24 cellular contexts compared by ENCODE assay signal in the genomic region with DNA sequence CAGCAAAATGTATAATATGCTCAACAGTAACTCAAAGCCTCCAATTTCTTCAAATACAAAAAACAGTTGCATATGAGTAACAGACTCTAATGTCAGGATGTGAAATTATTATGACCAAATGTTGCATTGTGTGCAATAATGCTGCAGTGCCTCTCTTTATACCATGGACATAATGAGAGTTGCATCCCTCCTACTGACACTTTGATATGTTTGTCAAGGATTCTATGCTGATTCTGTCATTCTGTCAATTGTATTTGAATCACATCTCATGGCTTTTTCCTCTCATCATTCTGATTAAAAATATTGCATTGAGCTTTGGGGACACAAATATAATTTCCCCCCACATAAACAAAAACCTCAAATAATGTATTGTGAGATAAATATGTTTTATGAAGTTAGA.
"Had no signal": no experiment of that assay in that cellular context is flagged by ENCODE, and none has a peak within 500 bp of the region (broad histone marks: within the 10 kb centered on the region; RNA-seq: fewer than 3 reads in every experiment).

No MANE protein-coding gene starts in this region.

- H3K4me3 ChIP-seq: colonic mucosa, coronary artery, dorsolateral prefrontal cortex, esophagus muscularis mucosa, esophagus squamous epithelium, gastrocnemius medialis, gastroesophageal sphincter, heart left ventricle, heart right ventricle had no signal

- H3K4me1 ChIP-seq: colonic mucosa, esophagus muscularis mucosa, esophagus squamous epithelium, foreskin keratinocyte, gastrocnemius medialis, gastroesophageal sphincter, heart left ventricle, heart right ventricle had no signal

- H3K27ac ChIP-seq: colonic mucosa, coronary artery, dorsolateral prefrontal cortex, epithelial cell of prostate, esophagus muscularis mucosa, esophagus squamous epithelium, foreskin keratinocyte, gastrocnemius medialis, gastroesophageal sphincter, heart left ventricle, heart right ventricle had no signal

- H3K9me3 ChIP-seq: colonic mucosa, esophagus muscularis mucosa, esophagus squamous epithelium, gastrocnemius medialis, gastroesophageal sphincter, heart right ventricle had no signal

- H3K9me3 Mint-ChIP-seq: dendritic cell treated with granulocyte-macrophage colony-stimulating factor and Interleukin-4, amounts not matched to agents 40 ng/mL and 50 ng/mL, for 4 days; effector memory CD8-positive, alpha-beta T cell; endodermal cell had no signal

- ATAC-seq: effector memory CD8-positive, alpha-beta T cell; esophagus mucosa; foreskin keratinocyte; gastrocnemius medialis; gastroesophageal sphincter; heart left ventricle; heart right ventricle had no signal

- H3K27ac Mint-ChIP-seq: dendritic cell treated with granulocyte-macrophage colony-stimulating factor and Interleukin-4, amounts not matched to agents 40 ng/mL and 50 ng/mL, for 4 days; effector memory CD8-positive, alpha-beta T cell; endodermal cell had no signal

- DNase-seq: colonic mucosa; cortex of kidney; dermis blood vessel endothelial cell; dorsolateral prefrontal cortex; effector CD4-positive, alpha-beta T cell; effector CD8-positive, alpha-beta T cell; effector memory CD4-positive, alpha-beta T cell; effector memory CD8-positive, alpha-beta T cell; endodermal cell; erythroblast; esophagus squamous epithelium; foreskin keratinocyte; foreskin melanocyte; gastrocnemius medialis; glutamatergic neuron; head of caudate nucleus; heart left ventricle; heart right ventricle had no signal

- H3K36me3 ChIP-seq: colonic mucosa, esophagus muscularis mucosa, esophagus squamous epithelium, gastrocnemius medialis, gastroesophageal sphincter, heart left ventricle, heart right ventricle had no signal

- H3K27me3 Mint-ChIP-seq: dendritic cell treated with granulocyte-macrophage colony-stimulating factor and Interleukin-4, amounts not matched to agents 40 ng/mL and 50 ng/mL, for 4 days; effector memory CD8-positive, alpha-beta T cell had no signal

- H3K4me3 Mint-ChIP-seq: dendritic cell treated with granulocyte-macrophage colony-stimulating factor and Interleukin-4, amounts not matched to agents 40 ng/mL and 50 ng/mL, for 4 days; effector memory CD8-positive, alpha-beta T cell; endodermal cell had no signal

- H3K27me3 ChIP-seq: colonic mucosa, dorsolateral prefrontal cortex, esophagus muscularis mucosa, esophagus squamous epithelium, foreskin keratinocyte, gastrocnemius medialis, gastroesophageal sphincter, heart left ventricle, heart right ventricle had no signal
